8 cellular contexts compared by ENCODE assay signal in the genomic region with DNA sequence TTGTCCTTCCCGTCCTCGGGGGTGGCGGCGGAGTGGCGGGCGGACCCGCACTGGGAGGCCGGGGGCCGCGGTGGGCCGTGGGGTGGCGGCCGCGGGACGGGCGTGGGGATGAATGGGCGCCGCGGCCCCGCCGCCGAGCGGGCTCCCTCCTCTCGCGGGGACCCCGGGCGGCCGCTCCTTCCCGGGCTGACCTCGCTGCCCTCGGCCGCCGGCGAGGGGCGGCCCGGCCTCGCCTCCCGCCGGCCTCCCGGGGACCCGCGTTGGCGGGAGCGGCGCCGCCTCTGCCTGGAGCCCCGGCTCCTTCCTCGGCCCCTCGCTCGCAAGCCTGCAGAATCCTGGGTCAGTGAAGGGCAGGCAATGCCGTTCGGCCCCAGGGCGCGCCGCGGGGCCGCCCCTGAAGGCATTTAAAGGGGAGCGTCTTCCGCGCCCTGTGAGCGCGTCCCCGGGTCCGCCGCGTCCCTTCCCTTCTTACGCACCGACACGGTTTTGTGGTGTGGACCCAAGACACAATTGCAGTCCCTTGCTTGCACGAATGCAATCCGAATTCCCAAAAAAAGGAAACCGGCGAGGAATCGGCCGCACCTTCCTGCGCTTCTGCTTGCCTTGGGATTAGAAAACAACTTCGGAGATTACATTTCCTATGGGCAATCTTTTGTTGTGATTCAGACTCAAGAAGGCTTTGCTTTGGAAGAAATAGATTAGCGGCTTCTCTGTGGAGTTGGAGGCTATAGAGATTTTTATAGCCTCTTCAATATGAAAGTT. TPM values are rescaled to one million over a fixed set of nuclear protein-coding genes. Genes with fewer than 3 reads are reported as not detected.
A peak's percentile ranks its signal among the peaks of the same experiment; 100 is the strongest.
DNase-seq lines count a peak whose midpoint lies in the region; ATAC-seq and TF ChIP-seq lines count a peak whose summit lies in the region.

No MANE protein-coding gene starts in this region.

- H3K27ac Mint-ChIP-seq in dendritic cell treated with granulocyte-macrophage colony-stimulating factor and Interleukin-4, amounts not matched to agents 40 ng/mL and 50 ng/mL, for 4 days = peak overlapping the region; percentile 84
- H3K27ac Mint-ChIP-seq in stimulated activated naive B cell treated with anti-CD40 and anti-IgM and Interleukin-4, amounts not matched to agents 10 μg/mL and 1 μg/mL and 100 μg/mL, for 72 hours = no peak overlapping the region

- peak overlapping the region; percentile 94 for H3K4me3 Mint-ChIP-seq in dendritic cell treated with granulocyte-macrophage colony-stimulating factor and Interleukin-4, amounts not matched to agents 40 ng/mL and 50 ng/mL, for 4 days
- H3K4me3 Mint-ChIP-seq in stimulated activated naive B cell treated with anti-CD40 and anti-IgM and Interleukin-4, amounts not matched to agents 10 μg/mL and 1 μg/mL and 100 μg/mL, for 72 hours = peak overlapping the region; percentile 83 to 88

- H3K36me3 Mint-ChIP-seq in dendritic cell treated with granulocyte-macrophage colony-stimulating factor and Interleukin-4, amounts not matched to agents 40 ng/mL and 50 ng/mL, for 4 days (ENCODE audit: low read depth) = peaks cover 28% of the 10 kb centered on the region
- no peaks in the 10 kb centered on the region for H3K36me3 Mint-ChIP-seq in stimulated activated naive B cell treated with anti-CD40 and anti-IgM and Interleukin-4, amounts not matched to agents 10 μg/mL and 1 μg/mL and 100 μg/mL, for 72 hours

- H3K9me3 Mint-ChIP-seq in dendritic cell treated with granulocyte-macrophage colony-stimulating factor and Interleukin-4, amounts not matched to agents 40 ng/mL and 50 ng/mL, for 4 days = no peaks in the 10 kb centered on the region
- H3K9me3 Mint-ChIP-seq in stimulated activated naive B cell treated with anti-CD40 and anti-IgM and Interleukin-4, amounts not matched to agents 10 μg/mL and 1 μg/mL and 100 μg/mL, for 72 hours = no peaks in the 10 kb centered on the region

- CTCF ChIA-PET in BJ (lab: Yijun Ruan, JAX) = interaction anchor here (1.7 kb wide), 1 partner anchor 252 kb away, joined by 4 read pairs; no protein-coding TSS in a partner anchor

- ATAC-seq in left lobe of liver (peak; percentile 0), GM19035 (IDR thresholded peaks at IDR 0.05; ENCODE audit: unreplicated experiment) (no peak), GM18498 (IDR thresholded peaks at IDR 0.05; ENCODE audit: unreplicated experiment) (no peak)
- ATAC-seq in stimulated activated naive B cell treated with anti-CD40 and anti-IgM and Interleukin-4, amounts not matched to agents 10 μg/mL and 1 μg/mL and 100 μg/mL, for 72 hours (replicated peaks) = no peak

- in situ Hi-C loops in HAP-1 (cut with MboI; ENCODE audit: low sequenced_read_pairs) = no loop called here

- peaks cover 19% of the 10 kb centered on the region for H3K4me1 ChIP-seq in HAP-1

- DNase-seq in BJ (ENCODE audit: low read depth) (no peak), HAP-1 (ENCODE audit: low spot score in 2 of 2) (peak; percentile 46 to 57), UCSD-AML1 (lab: John Stamatoyannopoulos, UW; ENCODE audit: unreplicated experiment) (peak; percentile 17), left lobe of liver (ENCODE audit: low spot score) (peak; percentile 58)
- DNase-seq in stimulated activated naive B cell treated with anti-CD40 and anti-IgM and Interleukin-4, amounts not matched to agents 10 μg/mL and 1 μg/mL and 100 μg/mL, for 72 hours = peak; percentile 2

- TF ChIP-seq CTCF in BJ (IDR thresholded peaks at IDR 0.05; ENCODE audit: insufficient read depth, low read depth, low read length) = no peak

- H3K36me3 ChIP-seq in BJ (ENCODE audit: control insufficient read depth, insufficient read depth, low read length) = no peaks in the 10 kb centered on the region
- no peaks in the 10 kb centered on the region; the same call in 1 of the 2 replicates for H3K36me3 ChIP-seq in HAP-1 (replicated peaks)

- H3K4me1 Mint-ChIP-seq in dendritic cell treated with granulocyte-macrophage colony-stimulating factor and Interleukin-4, amounts not matched to agents 40 ng/mL and 50 ng/mL, for 4 days (ENCODE audit: low read depth) = peaks cover 25% of the 10 kb centered on the region
- peaks cover 8 to 14% of the 10 kb centered on the region in 2 donors for H3K4me1 Mint-ChIP-seq in stimulated activated naive B cell treated with anti-CD40 and anti-IgM and Interleukin-4, amounts not matched to agents 10 μg/mL and 1 μg/mL and 100 μg/mL, for 72 hours

- H3K4me3 ChIP-seq in BJ (ENCODE audit: low read depth, low read length) = peak overlapping the region; percentile 84
- H3K4me3 ChIP-seq in HAP-1 = peak overlapping the region; percentile 82

- H3K27me3 ChIP-seq in BJ (ENCODE audit: control insufficient read depth, insufficient read depth, low read length) = no peaks in the 10 kb centered on the region
- no peaks in the 10 kb centered on the region for H3K27me3 ChIP-seq in HAP-1 (ENCODE audit: low read depth)

- POLR2A ChIA-PET in BJ (lab: Charles Lee) = no interaction called here

- no peaks in the 10 kb centered on the region for H3K27me3 Mint-ChIP-seq in dendritic cell treated with granulocyte-macrophage colony-stimulating factor and Interleukin-4, amounts not matched to agents 40 ng/mL and 50 ng/mL, for 4 days
- H3K27me3 Mint-ChIP-seq in stimulated activated naive B cell treated with anti-CD40 and anti-IgM and Interleukin-4, amounts not matched to agents 10 μg/mL and 1 μg/mL and 100 μg/mL, for 72 hours = peaks cover 16 to 18% of the 10 kb centered on the region in 2 donors

- H3K9me3 ChIP-seq in HAP-1 = no peaks in the 10 kb centered on the region

- intact Hi-C loops in dendritic cell treated with granulocyte-macrophage colony-stimulating factor and Interleukin-4, amounts not matched to agents 40 ng/mL and 50 ng/mL, for 4 days (cut with micrococcal nuclease) = loop anchor here (2.0 to 5.0 kb wide), 3 partner anchors 14 to 259 kb away; no protein-coding TSS in a partner anchor

RNA-seq across cellular contexts. Expression of a gene that starts 0.8 kb away (rescaled TPM):
- 56.2 and 68.4 TPM in 2 replicates for polyA plus RNA-seq in BJ (2011; rRNA removed)
- polyA minus RNA-seq in BJ (2011; rRNA and poly(A)+ RNA removed) = 52.1 and 55.5 TPM in 2 replicates
- total RNA-seq in left lobe of liver = 33.6 TPM

RNA-seq across cellular contexts. Expression of a gene that starts 1.5 kb away (rescaled TPM):
- 21.2 and 43.0 TPM in 2 replicates for polyA plus RNA-seq in BJ (2011; rRNA removed)
- 15.9 and 21.2 TPM in 2 replicates for polyA minus RNA-seq in BJ (2011; rRNA and poly(A)+ RNA removed)
- 10.4 TPM for total RNA-seq in left lobe of liver

RNA-seq across cellular contexts. Expression of a gene that starts 54.6 kb away (rescaled TPM):
- polyA plus RNA-seq in BJ (2011; rRNA removed) = 12.7 and 19.4 TPM in 2 replicates
- 6.1 and 8.4 TPM in 2 replicates for polyA minus RNA-seq in BJ (2011; rRNA and poly(A)+ RNA removed)
- 6.2 TPM for total RNA-seq in left lobe of liver
